Comparison of ENCODE assay signal across 14 cellular contexts in the genomic region with DNA sequence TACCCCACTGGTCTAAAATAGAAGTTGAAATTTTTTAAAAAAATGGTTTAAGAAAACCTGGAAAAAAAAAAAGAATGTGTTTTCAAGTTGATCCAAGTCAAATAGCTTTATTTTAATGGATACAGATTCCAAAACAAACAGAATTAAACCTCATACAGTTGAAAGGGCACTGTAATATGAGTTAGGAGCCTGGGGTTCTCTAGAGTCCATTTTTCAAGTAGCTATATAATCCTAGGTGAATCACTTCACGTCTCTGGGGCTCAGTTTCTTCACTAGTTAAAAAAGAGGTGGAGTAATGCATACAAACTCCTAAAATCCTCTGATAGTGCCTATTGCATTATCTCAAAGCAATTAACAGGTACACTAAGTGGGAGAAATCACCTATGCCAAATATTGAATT.
A peak's percentile ranks its signal among the peaks of the same experiment; 100 is the strongest.
DNase-seq lines count a peak whose midpoint lies in the region; ATAC-seq and TF ChIP-seq lines count a peak whose summit lies in the region.
"Had no signal": no experiment of that assay in that cellular context is flagged by ENCODE, and none has a peak within 500 bp of the region (broad histone marks: within the 10 kb centered on the region; RNA-seq: fewer than 3 reads in every experiment).

No MANE protein-coding gene starts in this region.

- H3K27me3 Mint-ChIP-seq in activated naive CD8-positive, alpha-beta T cell treated with anti-CD3 and anti-CD28 coated beads, Interleukin-2, amount 50 U/mL, for 24 hours: peaks cover 5% of the 10 kb centered on the region

- no peaks in the 10 kb centered on the region for H3K9me3 Mint-ChIP-seq in activated naive CD8-positive, alpha-beta T cell treated with anti-CD3 and anti-CD28 coated beads, Interleukin-2, amount 50 U/mL, for 24 hours
- H3K9me3 Mint-ChIP-seq: T-cell had no signal

- H3K4me2 ChIP-seq in hepatocyte (no peak overlapping the region), trophoblast cell (ENCODE audit: low read length) (no peak overlapping the region)

- peak overlapping the region; percentile 52 for H3K27ac ChIP-seq in 22Rv1
- H3K27ac ChIP-seq in RWPE2 (ENCODE audit: poor library complexity, severe bottlenecking): peak overlapping the region; percentile 78
- peak overlapping the region; percentile 72 for H3K27ac ChIP-seq in hepatocyte
- H3K27ac ChIP-seq in trophoblast cell (ENCODE audit: low read depth, low read length): no peak overlapping the region

- no peak overlapping the region for H3K9ac ChIP-seq in trophoblast cell (ENCODE audit: low read length)

- no peak overlapping the region for H3K27ac Mint-ChIP-seq in activated naive CD8-positive, alpha-beta T cell treated with anti-CD3 and anti-CD28 coated beads, Interleukin-2, amount 50 U/mL, for 24 hours
- H3K27ac Mint-ChIP-seq: T-cell had no signal

- no peak overlapping the region for H3K23ac ChIP-seq in trophoblast cell (ENCODE audit: low read length)

- H3K18ac ChIP-seq in trophoblast cell (ENCODE audit: low read length): no peak overlapping the region

- H4K8ac ChIP-seq in trophoblast cell (ENCODE audit: low read depth, low read length): no peak overlapping the region

- H3K4me3 ChIP-seq in RWPE2 (ENCODE audit: severe bottlenecking) (no peak overlapping the region), hepatocyte (no peak overlapping the region), trophoblast cell (ENCODE audit: low read depth, low read length) (no peak overlapping the region)
- H3K4me3 ChIP-seq: K562 had no signal

- H3K4ac ChIP-seq in trophoblast cell (ENCODE audit: low read depth, low read length): no peak overlapping the region

- no peak for TF ChIP-seq CTCF in 22Rv1 (IDR thresholded peaks at IDR 0.05)
- no peak for TF ChIP-seq CTCF in RWPE2 (IDR thresholded peaks at IDR 0.05; ENCODE audit: poor library complexity, severe bottlenecking)
- no peak for TF ChIP-seq CTCF in hepatocyte (IDR thresholded peaks at IDR 0.05; ENCODE audit: poor library complexity)

- H2BK5ac ChIP-seq in trophoblast cell (ENCODE audit: low read depth, low read length, poor library complexity): no peak overlapping the region

- H3K4me3 Mint-ChIP-seq in activated naive CD8-positive, alpha-beta T cell treated with anti-CD3 and anti-CD28 coated beads, Interleukin-2, amount 50 U/mL, for 24 hours: no peak overlapping the region
- H3K4me3 Mint-ChIP-seq: T-cell had no signal

- 22% methylated on average over 1 of the region's 1 CpG for WGBS in hepatocyte (ENCODE audit: low lambda C conversion rate, missing lambda C conversion rate)
- WGBS in trophoblast cell (ENCODE audit: extremely low coverage, insufficient coverage, insufficient read length): no CpG with 5 or more reads among the region's 1 CpG

- H2BK12ac ChIP-seq in trophoblast cell (ENCODE audit: low read length): no peak overlapping the region

- H4K20me1 ChIP-seq in hepatocyte (ENCODE audit: insufficient read depth, poor library complexity, severe bottlenecking): no peaks in the 10 kb centered on the region

- H3K9me3 ChIP-seq in RWPE2 (ENCODE audit: severe bottlenecking): no peaks in the 10 kb centered on the region
- no peaks in the 10 kb centered on the region for H3K9me3 ChIP-seq in hepatocyte (ENCODE audit: low read depth)
- no peaks in the 10 kb centered on the region for H3K9me3 ChIP-seq in trophoblast cell (ENCODE audit: insufficient read depth, low read depth, low read length)

- H2AFZ ChIP-seq in hepatocyte (no peak overlapping the region), trophoblast cell (ENCODE audit: insufficient read depth, low read length, poor library complexity) (no peak overlapping the region)

- ATAC-seq in RWPE2 (ENCODE audit: low read depth) (peak; percentile 13; the same call in 1 of the 3 replicates), GM19455 (IDR thresholded peaks at IDR 0.05; ENCODE audit: unreplicated experiment) (no peak)
- ATAC-seq in activated naive CD8-positive, alpha-beta T cell treated with anti-CD3 and anti-CD28 coated beads, Interleukin-2, amount 50 U/mL, for 24 hours: no peak
- ATAC-seq: K562, SK-N-SH treated with all-trans-retinoic acid at 6 μM for 48 hours, T-cell had no signal

- no peaks in the 10 kb centered on the region for H3K36me3 Mint-ChIP-seq in activated naive CD8-positive, alpha-beta T cell treated with anti-CD3 and anti-CD28 coated beads, Interleukin-2, amount 50 U/mL, for 24 hours (ENCODE audit: low read depth)
- H3K36me3 Mint-ChIP-seq: T-cell had no signal

- no peak overlapping the region for H4K91ac ChIP-seq in trophoblast cell (ENCODE audit: low read depth, low read length)

- H3K79me2 ChIP-seq in hepatocyte: no peaks in the 10 kb centered on the region
- H3K79me2 ChIP-seq in trophoblast cell (ENCODE audit: control insufficient read depth, insufficient read depth, low read length, poor library complexity): no peaks in the 10 kb centered on the region

- H2AK5ac ChIP-seq in trophoblast cell (ENCODE audit: low read length): no peak overlapping the region

- peaks cover 19% of the 10 kb centered on the region for H3K4me1 ChIP-seq in RWPE2 (ENCODE audit: insufficient read depth, poor library complexity, severe bottlenecking)
- peaks cover 4% of the 10 kb centered on the region for H3K4me1 ChIP-seq in hepatocyte (ENCODE audit: insufficient read depth)
- no peaks in the 10 kb centered on the region for H3K4me1 ChIP-seq in trophoblast cell (ENCODE audit: control insufficient read depth in 1 of 2, insufficient read depth in 2 of 2, low read length in 2 of 2)

- peak; percentile 41 for DNase-seq in DMS79 (lab: John Stamatoyannopoulos, UW)
- DNase-seq in RWPE2 (ENCODE audit: low spot score): no peak
- DNase-seq in hepatocyte (ENCODE audit: low spot score): no peak
- no peak for DNase-seq in trophoblast cell
- no peak for DNase-seq in NCI-H748 (lab: John Stamatoyannopoulos, UW; ENCODE audit: unreplicated experiment)
- DNase-seq in activated naive CD8-positive, alpha-beta T cell treated with anti-CD3 and anti-CD28 coated beads, Interleukin-2, amount 50 U/mL, for 24 hours: no peak
- DNase-seq: AML-193, RPMI8226, SIG-M5, T-cell had no signal

- H3K27me3 ChIP-seq in RWPE2 (ENCODE audit: insufficient read depth, poor library complexity, severe bottlenecking): no peaks in the 10 kb centered on the region
- no peaks in the 10 kb centered on the region for H3K27me3 ChIP-seq in hepatocyte
- H3K27me3 ChIP-seq in trophoblast cell (ENCODE audit: insufficient read depth, low read length): no peaks in the 10 kb centered on the region

- no peaks in the 10 kb centered on the region for H3K9me2 ChIP-seq in hepatocyte (replicated peaks; ENCODE audit: insufficient read depth)

- H3K14ac ChIP-seq in trophoblast cell (ENCODE audit: low read length): no peak overlapping the region

- no peak overlapping the region for H4K12ac ChIP-seq in trophoblast cell (ENCODE audit: low read depth, low read length)

- H3K36me3 ChIP-seq in RWPE2 (ENCODE audit: low read depth) (no peaks in the 10 kb centered on the region), hepatocyte (replicated peaks; ENCODE audit: insufficient read depth, low read depth) (no peaks in the 10 kb centered on the region), trophoblast cell (ENCODE audit: control insufficient read depth in 1 of 2, insufficient read depth in 2 of 2, low read length in 2 of 2) (no peaks in the 10 kb centered on the region)

- no peaks in the 10 kb centered on the region for H3K79me1 ChIP-seq in trophoblast cell (ENCODE audit: low read length)

- H3K4me1 Mint-ChIP-seq in activated naive CD8-positive, alpha-beta T cell treated with anti-CD3 and anti-CD28 coated beads, Interleukin-2, amount 50 U/mL, for 24 hours: no peaks in the 10 kb centered on the region
- H3K4me1 Mint-ChIP-seq: T-cell had no signal

- no peak overlapping the region for H2BK120ac ChIP-seq in trophoblast cell (ENCODE audit: insufficient read depth, low read length, poor library complexity)
